In the genomic region with DNA sequence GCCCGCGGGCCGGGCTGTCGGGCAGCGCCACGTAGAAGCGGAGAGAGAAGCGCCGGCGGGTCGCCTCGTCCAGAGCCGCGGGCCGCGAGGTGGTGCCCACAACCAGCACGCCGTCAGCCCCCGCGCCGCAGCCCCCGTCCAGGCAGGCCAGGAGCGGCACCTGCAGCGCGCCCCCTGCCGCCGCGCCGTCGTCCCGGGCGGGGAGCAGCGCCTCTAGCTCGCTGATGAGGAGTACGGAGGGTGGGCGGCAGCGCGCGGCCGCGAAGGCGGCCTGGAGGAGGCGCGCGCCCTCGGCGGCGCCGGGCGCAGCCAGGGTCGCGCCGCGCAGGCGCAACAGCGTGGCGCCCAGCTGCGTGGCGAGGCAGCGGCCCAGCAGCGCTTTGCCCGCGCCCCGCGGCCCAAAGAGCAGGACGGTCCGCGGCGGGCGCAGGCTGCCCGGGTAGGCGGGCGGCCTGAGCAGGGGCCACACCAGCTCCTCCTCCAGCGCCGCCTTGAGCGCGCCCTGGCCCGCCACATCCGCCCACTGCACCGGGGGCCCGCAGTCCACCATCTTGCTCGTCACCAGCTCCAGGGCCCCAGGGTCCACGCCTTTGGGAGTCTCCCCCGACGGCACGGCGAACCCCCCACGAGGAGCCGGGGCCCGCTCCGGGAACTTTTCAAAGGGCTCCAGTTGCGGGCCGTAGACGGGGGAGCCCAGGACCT, we compare ENCODE assay signal across 1 cellular context.
TF ChIP-seq lines count a peak whose summit lies in the region.

No MANE protein-coding gene starts in this region.

TF ChIP-seq in SK-N-SH, 30 proteins besides CTCF, POLR2A, EP300 and RAD21 (continued from another document):
- TF ChIP-seq JUND (IDR thresholded peaks at IDR 0.05), result no peak
- TF ChIP-seq POLR2AphosphoS5 (IDR thresholded peaks at IDR 0.05; ENCODE audit: low read depth, low read length), result no peak
- no peak for TF ChIP-seq ELF1 (IDR thresholded peaks at IDR 0.05)
- TF ChIP-seq FOSL2 (IDR thresholded peaks at IDR 0.05; ENCODE audit: borderline replicate concordance, low read depth), result no peak
- TF ChIP-seq NFIC (IDR thresholded peaks at IDR 0.05; ENCODE audit: borderline replicate concordance), result no peak
- peak; percentile 79 for TF ChIP-seq NRF1 (IDR thresholded peaks at IDR 0.05; ENCODE audit: low read depth, low read length)
- TF ChIP-seq EZH2phosphoT487 (IDR thresholded peaks at IDR 0.05; ENCODE audit: borderline replicate concordance, low read depth), result no peak
